Comparison of ENCODE assay signal across 6 cellular contexts in genomic region chr16:67538666-67539101, GRCh38. TPM values are rescaled to one million over a fixed set of nuclear protein-coding genes. Genes with fewer than 3 reads are reported as not detected.
A peak's percentile ranks its signal among the peaks of the same experiment; 100 is the strongest.
DNase-seq lines count a peak whose midpoint lies in the region; ATAC-seq, FAIRE-seq and TF ChIP-seq lines count a peak whose summit lies in the region.

No MANE protein-coding gene starts in this region.

- 34 to 47% methylated on average over 18 to 23 of the region's 23 CpGs for WGBS in pancreas, 2 donors

- peaks cover 3% of the 10 kb centered on the region; the same call in 1 of the 2 replicates for H3K4me1 ChIP-seq in HUES48 (ENCODE audit: control insufficient read depth, insufficient read depth, low read length)
- H3K4me1 ChIP-seq in colonic mucosa, result peaks cover 5% of the 10 kb centered on the region
- H3K4me1 ChIP-seq in pancreas, result peaks cover 0 to 14% (median 9%) of the 10 kb centered on the region in 3 donors

- H3K9me3 ChIP-seq in HUES48 (ENCODE audit: control insufficient read depth, insufficient read depth, low read length), result no peaks in the 10 kb centered on the region
- H3K9me3 ChIP-seq in colonic mucosa, result no peaks in the 10 kb centered on the region
- no peaks in the 10 kb centered on the region for H3K9me3 ChIP-seq in pancreas

- no peak for TF ChIP-seq CTCF in colonic mucosa (IDR thresholded peaks at IDR 0.05)
- no peak for TF ChIP-seq CTCF in pancreas (IDR thresholded peaks at IDR 0.05)

- H3K27ac ChIP-seq in HUES48 (ENCODE audit: low read depth, low read length), result no peak overlapping the region
- H3K27ac ChIP-seq in colonic mucosa, result no peak overlapping the region
- H3K27ac ChIP-seq in pancreas, result peak overlapping the region in 1 of 4 donors; percentile 70

- intact Hi-C loops in colonic mucosa (cut with DNase I), result no loop called here
- intact Hi-C loops in pancreas (cut with DNase I), result no loop called here

- FAIRE-seq in pancreas (lab: Jason Lieb, UNC), result no peak

- DNase-seq in colonic mucosa (no peak), pancreas (peak in 1 of 6 donors; percentile 78), NCI-H187 treated with DMSO at 0.1 percent for 48 hours (lab: John Stamatoyannopoulos, UW) (no peak)

- ATAC-seq in pancreas (peak in 2 of 4 donors; percentile 2 to 5), HG03097 (IDR thresholded peaks at IDR 0.05; ENCODE audit: low FRiP score, unreplicated experiment) (no peak), HG03521 (IDR thresholded peaks at IDR 0.05; ENCODE audit: unreplicated experiment) (no peak)

- H3K36me3 ChIP-seq in HUES48 (ENCODE audit: control insufficient read depth, insufficient read depth, low read length) (0 out of 2 replicates have a peak, but pooled peaks cover 5% of the 10 kb centered on the region), colonic mucosa (peaks cover 4% of the 10 kb centered on the region), pancreas (peaks cover 0 to 7% (median 0%) of the 10 kb centered on the region in 3 donors)

- H3K9ac ChIP-seq in HUES48 (ENCODE audit: low read depth, low read length), result no peak overlapping the region
- H3K9ac ChIP-seq in colonic mucosa (ENCODE audit: low read depth in 2 of 2, low read length in 2 of 2), result peak overlapping the region; percentile 46 to 58

- peaks cover 69% of the 10 kb centered on the region for H3K27me3 ChIP-seq in HUES48 (ENCODE audit: control insufficient read depth, insufficient read depth, low read length)
- H3K27me3 ChIP-seq in colonic mucosa, result peaks cover 20% of the 10 kb centered on the region
- H3K27me3 ChIP-seq in pancreas, result no peaks in the 10 kb centered on the region

- peak overlapping the region; percentile 66 for H3K4me3 ChIP-seq in HUES48 (ENCODE audit: low read depth, low read length)
- H3K4me3 ChIP-seq in colonic mucosa, result peak overlapping the region; percentile 71
- H3K4me3 ChIP-seq in pancreas, result peak overlapping the region in 3 of 4 donors; percentile 47 to 78 (median 58)

RNA-seq across cellular contexts. Expression of gene RIPOR1, which starts 10.1 kb away (rescaled TPM):
- total RNA-seq in colonic mucosa (10 to 100 TPM; 14.4 to 19.0 TPM), pancreas (10 to 100 TPM; 31.8 to 53.8 (median 34.0) TPM)
- 10 to 100 TPM; 43.3 to 49.1 TPM for polyA plus RNA-seq in pancreas

RNA-seq across cellular contexts. Expression of gene CTCF, which starts 23.6 kb away (rescaled TPM):
- total RNA-seq in colonic mucosa (10 to 100 TPM; 37.0 to 47.3 TPM), pancreas (10 to 100 TPM; 15.6 to 25.2 (median 17.0) TPM)
- polyA plus RNA-seq in pancreas, result 10 to 100 TPM; 13.3 to 18.9 TPM

RNA-seq across cellular contexts. Expression of gene AGRP, which starts 55.3 kb away (rescaled TPM):
- total RNA-seq in colonic mucosa (not detected), pancreas (not detected)
- polyA plus RNA-seq in pancreas, result under 1 TPM in 1 of 2 donors, not detected in 1; 0.23 TPM

RNA-seq across cellular contexts. Expression of gene ATP6V0D1, which starts 57.7 kb away (rescaled TPM):
- 100 to 1,000 TPM; 194 to 195 TPM for total RNA-seq in colonic mucosa
- total RNA-seq in pancreas, result 10 to 100 TPM; 22.8 to 47.7 (median 32.3) TPM
- 10 to 100 TPM; 17.4 to 54.0 TPM for polyA plus RNA-seq in pancreas
